In genomic region chr14:100065942-100066574, GRCh38 we compare ENCODE assay signal across 7 cellular contexts. TPM values are rescaled to one million over a fixed set of nuclear protein-coding genes. Genes with fewer than 3 reads are reported as not detected.
DNase-seq lines count a peak whose midpoint lies in the region; ATAC-seq lines count a peak whose summit lies in the region.

No MANE protein-coding gene starts in this region.

- no peaks in the 10 kb centered on the region for H3K9me3 Mint-ChIP-seq in activated T-cell treated with anti-CD3 and anti-CD28 coated beads, Interleukin-2, amount 50 U/mL, for 24 hours

- peak overlapping the region; percentile 86 for H3K4me3 Mint-ChIP-seq in activated T-cell treated with anti-CD3 and anti-CD28 coated beads, Interleukin-2, amount 50 U/mL, for 24 hours

- no peaks in the 10 kb centered on the region for H3K27me3 Mint-ChIP-seq in activated T-cell treated with anti-CD3 and anti-CD28 coated beads, Interleukin-2, amount 50 U/mL, for 24 hours

- peaks cover 94% of the 10 kb centered on the region for H3K4me1 Mint-ChIP-seq in activated T-cell treated with anti-CD3 and anti-CD28 coated beads, Interleukin-2, amount 50 U/mL, for 24 hours (ENCODE audit: low read depth)

- peaks cover 41% of the 10 kb centered on the region for H3K36me3 Mint-ChIP-seq in activated T-cell treated with anti-CD3 and anti-CD28 coated beads, Interleukin-2, amount 50 U/mL, for 24 hours (ENCODE audit: low read depth)

- peaks cover 30% of the 10 kb centered on the region for H3K36me3 ChIP-seq in KOPT-K1 (ENCODE audit: insufficient read depth, low read length)

- no peaks in the 10 kb centered on the region for H3K9me3 ChIP-seq in KOPT-K1 (ENCODE audit: insufficient read depth, low read length, poor library complexity, severe bottlenecking)

- H3K27ac Mint-ChIP-seq in activated T-cell treated with anti-CD3 and anti-CD28 coated beads, Interleukin-2, amount 50 U/mL, for 24 hours: peak overlapping the region; percentile 98

- ATAC-seq in GM21360 (IDR thresholded peaks at IDR 0.05; ENCODE audit: unreplicated experiment) (peak; percentile 30), HG03196 (IDR thresholded peaks at IDR 0.05; ENCODE audit: unreplicated experiment) (no peak)

- peak; percentile 79 for DNase-seq in activated T-cell treated with anti-CD3 and anti-CD28 coated beads, Interleukin-2, amount 50 U/mL, for 24 hours
- DNase-seq in mucosa of gallbladder (ENCODE audit: low spot score): peak; percentile 33
- no peak for DNase-seq in hippocampal formation (lab: John Stamatoyannopoulos, UW)
- no peak for DNase-seq in DMS79 treated with DMSO at 0.1 percent for 48 hours (lab: John Stamatoyannopoulos, UW)

- peak overlapping the region; percentile 100 for H3K27ac ChIP-seq in KOPT-K1 (ENCODE audit: low read depth, low read length, poor library complexity, severe bottlenecking)

RNA-seq across cellular contexts. Expression of gene EVL, which starts 0.8 kb away (rescaled TPM):
- 89.1 TPM for total RNA-seq in mucosa of gallbladder

Comparison
In these comparisons a context has a peak if more than half of its experiments do, and no peak if none do; other contexts are left out.
1. DNase-seq: peak in activated T-cell treated with anti-CD3 and anti-CD28 coated beads, Interleukin-2, amount 50 U/mL, for 24 hours (single experiment) and mucosa of gallbladder (single experiment); none in hippocampal formation (0 of 2) and DMS79 treated with DMSO at 0.1 percent for 48 hours (single experiment).